7 cellular contexts compared by ENCODE assay signal in the genomic region with DNA sequence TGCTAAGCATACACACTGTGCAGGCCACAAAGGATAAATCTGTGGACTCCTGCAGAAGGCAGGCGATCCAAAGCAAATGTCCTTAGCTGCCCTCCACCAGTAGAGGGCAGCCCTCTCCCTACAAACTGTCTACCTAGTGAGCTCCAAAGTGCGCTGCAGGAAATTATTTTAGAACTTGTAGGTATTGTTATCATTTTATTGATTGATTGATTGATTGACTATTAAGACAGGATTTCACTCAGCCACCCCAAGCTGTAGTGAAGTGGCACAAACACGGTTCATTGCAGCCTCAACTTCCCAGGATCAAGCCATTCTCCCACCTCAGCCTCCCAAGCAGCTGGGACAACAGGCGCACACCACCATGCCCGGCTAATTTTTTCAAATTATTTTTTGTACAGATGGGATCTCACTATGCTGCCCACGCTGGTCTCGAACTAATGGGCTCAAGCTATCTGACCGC. TPM values are rescaled to one million over a fixed set of nuclear protein-coding genes. Genes with fewer than 3 reads are reported as not detected.
DNase-seq lines count a peak whose midpoint lies in the region; ATAC-seq, FAIRE-seq and TF ChIP-seq lines count a peak whose summit lies in the region.

No MANE protein-coding gene starts in this region.

- no peaks in the 10 kb centered on the region for H3K9me3 ChIP-seq in mucosa of descending colon

- peak; percentile 86 for TF ChIP-seq CTCF in mucosa of descending colon (IDR thresholded peaks at IDR 0.05)

- H3K4me1 ChIP-seq in mucosa of descending colon (ENCODE audit: low read depth): no peaks in the 10 kb centered on the region

- CTCF ChIA-PET in activated CD8-positive, alpha-beta T cell treated with anti-CD3 and anti-CD28 coated beads, Interleukin-2, amount 10 ng/mL, durations not matched to agents 7 days and 5 days (lab: Charles Lee): interaction anchor here (0.6 to 6.9 kb wide), 37 partner anchors 12 to 688 kb away, joined by 3 to 166 read pairs (median 4); partner anchors contain the start of genes CDK8 and RNF6

- H3K27ac Mint-ChIP-seq in activated CD8-positive, alpha-beta T cell treated with anti-CD3 and anti-CD28 coated beads, Interleukin-2, amount 10 ng/mL, durations not matched to agents 7 days and 5 days: no peak overlapping the region
- H3K27ac Mint-ChIP-seq in effector memory CD8-positive, alpha-beta T cell: no peak overlapping the region

- intact Hi-C loops in mucosa of descending colon (cut with DNase I, micrococcal nuclease): loop anchor here (5.0 to 10.0 kb wide), 4 partner anchors 310 to 512 kb away; no protein-coding TSS in a partner anchor

- H3K9me3 Mint-ChIP-seq in activated CD8-positive, alpha-beta T cell treated with anti-CD3 and anti-CD28 coated beads, Interleukin-2, amount 10 ng/mL, durations not matched to agents 7 days and 5 days (ENCODE audit: insufficient read depth): no peaks in the 10 kb centered on the region
- no peaks in the 10 kb centered on the region for H3K9me3 Mint-ChIP-seq in effector memory CD8-positive, alpha-beta T cell

- FAIRE-seq in GM12892 (lab: Jason Lieb, UNC): peak; percentile 46

- H3K4me3 ChIP-seq in mucosa of descending colon: no peak overlapping the region

- POLR2A ChIA-PET in activated CD8-positive, alpha-beta T cell treated with anti-CD3 and anti-CD28 coated beads, Interleukin-2, amount 10 ng/mL, durations not matched to agents 7 days and 5 days (lab: Charles Lee): interaction anchor here (1.0 to 1.4 kb wide), 4 partner anchors 26 to 513 kb away, joined by 3 to 6 read pairs (median 4); partner anchors contain the start of gene RNF6

- ATAC-seq in HG03469 (IDR thresholded peaks at IDR 0.05; ENCODE audit: unreplicated experiment) (peak; percentile 26), mucosa of descending colon (peak; percentile 51)
- ATAC-seq in activated CD8-positive, alpha-beta T cell treated with anti-CD3 and anti-CD28 coated beads, Interleukin-2, amount 10 ng/mL, durations not matched to agents 7 days and 5 days: peak; percentile 35
- ATAC-seq in effector memory CD8-positive, alpha-beta T cell (replicated peaks): peak; percentile 35

- peak; percentile 26 for DNase-seq in GM12892 (ENCODE audit: insufficient read length)
- peak; percentile 71 for DNase-seq in NCI-H82 treated with DMSO at 0.1 percent for 48 hours (lab: John Stamatoyannopoulos, UW; ENCODE audit: unreplicated experiment)
- DNase-seq in activated CD8-positive, alpha-beta T cell treated with anti-CD3 and anti-CD28 coated beads, Interleukin-2, amount 10 ng/mL, durations not matched to agents 7 days and 5 days: peak; percentile 83
- DNase-seq in effector memory CD8-positive, alpha-beta T cell: peak; percentile 64 to 69 (median 66)
- DNase-seq in mucosa of descending colon: peak in 2 of 3 donors; percentile 66 to 78
- DNase-seq in stimulated activated CD8-positive, alpha-beta memory T cell treated with anti-CD3 and anti-CD28 coated beads, Interleukin-7, amount 100 ng/mL, for 1 hour (ENCODE audit: low read depth in 2 of 2): peak; percentile 30 to 45

- peaks cover 30% of the 10 kb centered on the region for H3K4me1 Mint-ChIP-seq in activated CD8-positive, alpha-beta T cell treated with anti-CD3 and anti-CD28 coated beads, Interleukin-2, amount 10 ng/mL, durations not matched to agents 7 days and 5 days (ENCODE audit: low read depth)
- peaks cover 16 to 23% of the 10 kb centered on the region in 2 donors for H3K4me1 Mint-ChIP-seq in effector memory CD8-positive, alpha-beta T cell (ENCODE audit: low read depth in 2 of 2)

- H3K4me3 Mint-ChIP-seq in activated CD8-positive, alpha-beta T cell treated with anti-CD3 and anti-CD28 coated beads, Interleukin-2, amount 10 ng/mL, durations not matched to agents 7 days and 5 days: peak overlapping the region; percentile 45
- peak overlapping the region in 1 of 2 donors; percentile 48 for H3K4me3 Mint-ChIP-seq in effector memory CD8-positive, alpha-beta T cell

- H3K36me3 ChIP-seq in mucosa of descending colon (ENCODE audit: low read depth): no peaks in the 10 kb centered on the region

- no peaks in the 10 kb centered on the region for H3K27me3 Mint-ChIP-seq in activated CD8-positive, alpha-beta T cell treated with anti-CD3 and anti-CD28 coated beads, Interleukin-2, amount 10 ng/mL, durations not matched to agents 7 days and 5 days (ENCODE audit: low read depth)
- peaks cover 0 to 2% of the 10 kb centered on the region in 2 donors for H3K27me3 Mint-ChIP-seq in effector memory CD8-positive, alpha-beta T cell

- no peak for TF ChIP-seq POLR2A in GM12892 (IDR thresholded peaks at IDR 0.05; ENCODE audit: low read depth, low read length)

- H3K36me3 Mint-ChIP-seq in activated CD8-positive, alpha-beta T cell treated with anti-CD3 and anti-CD28 coated beads, Interleukin-2, amount 10 ng/mL, durations not matched to agents 7 days and 5 days (ENCODE audit: low read depth): no peaks in the 10 kb centered on the region
- peaks cover 16% of the 10 kb centered on the region for H3K36me3 Mint-ChIP-seq in effector memory CD8-positive, alpha-beta T cell (ENCODE audit: insufficient read depth)

RNA-seq across cellular contexts. Expression of gene RNF6, which starts 37.3 kb away (rescaled TPM):
- polyA plus RNA-seq in GM12892 (2012; ENCODE audit: missing spikeins): 32.6 TPM
- 10 to 100 TPM; 34.2 to 35.7 TPM for total RNA-seq in activated CD8-positive, alpha-beta T cell treated with anti-CD3 and anti-CD28 coated beads, Interleukin-2, amount 10 ng/mL, durations not matched to agents 7 days and 5 days
- 10 to 100 TPM; 35.4 to 41.6 (median 35.8) TPM for total RNA-seq in mucosa of descending colon

Comparison
In these comparisons a context has a peak if more than half of its experiments do, and no peak if none do; other contexts are left out.
1. DNase-seq: peak in every context shown above with its lines; median percentile 83 in activated CD8-positive, alpha-beta T cell treated with anti-CD3 and anti-CD28 coated beads, Interleukin-2, amount 10 ng/mL, durations not matched to agents 7 days and 5 days; 72 in mucosa of descending colon; 71 in NCI-H82 treated with DMSO at 0.1 percent for 48 hours; 66 in effector memory CD8-positive, alpha-beta T cell; 38 in stimulated activated CD8-positive, alpha-beta memory T cell treated with anti-CD3 and anti-CD28 coated beads, Interleukin-7, amount 100 ng/mL, for 1 hour; 26 in GM12892.